In the genomic region with DNA sequence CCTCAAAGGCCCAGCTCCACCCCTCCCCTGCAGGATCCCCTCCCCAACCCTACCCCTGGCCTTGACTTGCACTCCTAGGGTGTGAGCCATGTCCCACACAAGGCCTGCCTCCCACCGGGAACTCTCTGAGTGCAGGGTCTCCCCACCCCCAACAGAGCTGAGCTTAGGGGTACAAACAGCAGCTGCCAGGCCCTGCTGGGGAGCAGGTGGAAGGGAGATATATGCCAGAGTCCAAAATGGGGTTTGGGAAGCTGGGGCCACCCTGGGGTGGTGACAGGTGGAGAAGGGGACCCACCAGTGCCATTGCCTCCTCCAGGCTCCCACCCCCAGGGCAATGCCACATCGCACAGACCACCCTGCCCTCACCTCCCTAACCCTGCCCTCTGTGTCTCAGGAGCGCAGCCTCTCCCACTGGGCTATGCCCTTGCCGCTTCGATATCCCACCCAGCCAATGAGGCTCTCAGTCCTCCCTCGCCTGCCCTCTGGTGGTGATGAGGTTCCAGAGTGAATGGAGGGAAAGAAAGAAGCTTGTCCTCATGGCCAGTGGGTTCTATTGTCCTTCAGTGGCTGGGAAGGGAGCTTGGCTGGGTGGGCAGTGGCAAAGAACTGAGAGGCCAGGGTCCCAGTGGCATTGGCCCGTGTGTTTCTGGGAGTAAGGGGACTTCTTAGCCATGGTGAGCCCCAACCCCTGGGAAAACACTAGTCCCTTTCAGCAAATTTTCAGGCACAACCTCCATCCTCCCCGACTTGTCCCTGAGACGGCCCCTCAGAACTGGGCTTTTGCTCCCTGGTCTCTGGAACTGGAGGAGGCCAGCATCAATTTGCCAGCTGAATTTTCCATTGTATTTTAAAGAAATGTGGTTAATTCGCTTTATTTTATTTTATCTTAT, we compare ENCODE assay signal across 8 cellular contexts. TPM values are rescaled to one million over a fixed set of nuclear protein-coding genes. Genes with fewer than 3 reads are reported as not detected.
DNase-seq lines count a peak whose midpoint lies in the region; ATAC-seq lines count a peak whose summit lies in the region.

No MANE protein-coding gene starts in this region.

- DNase-seq in activated CD4-positive, alpha-beta T cell treated with anti-CD3 and anti-CD28 coated beads for 36 hours = peak; percentile 69
- DNase-seq in activated CD4-positive, alpha-beta T cell treated with anti-CD3 and anti-CD28 coated beads, Interleukin-2, amount 50 U/mL, for 4 hours = no peak
- DNase-seq in NCI-H1694 (lab: John Stamatoyannopoulos, UW) (peak; percentile 69), fibroblast of peridontal ligament (ENCODE audit: extremely low read depth) (peak; percentile 49), posterior cingulate gyrus (peak in 7 of 10 donors; percentile 30 to 91 (median 65))
- peak; percentile 51 for DNase-seq in activated CD4-positive, alpha-beta T cell treated with anti-CD3 and anti-CD28 coated beads, Interleukin-2, amount 10 ng/mL, durations not matched to agents 7 days and 5 days

- peak; percentile 35 for ATAC-seq in activated CD4-positive, alpha-beta T cell treated with anti-CD3 and anti-CD28 coated beads for 36 hours
- ATAC-seq in GM21717 (IDR thresholded peaks at IDR 0.05; ENCODE audit: unreplicated experiment) (no peak), GM21423 (IDR thresholded peaks at IDR 0.05; ENCODE audit: unreplicated experiment) (no peak)

- no peak overlapping the region for H3K27ac Mint-ChIP-seq in activated CD4-positive, alpha-beta T cell treated with anti-CD3 and anti-CD28 coated beads for 36 hours
- peak overlapping the region; percentile 78 for H3K27ac Mint-ChIP-seq in activated CD4-positive, alpha-beta T cell treated with anti-CD3 and anti-CD28 coated beads, Interleukin-2, amount 10 ng/mL, durations not matched to agents 7 days and 5 days

- POLR2A ChIA-PET in activated CD4-positive, alpha-beta T cell treated with anti-CD3 and anti-CD28 coated beads for 36 hours (lab: Charles Lee) = interaction anchor here (0.7 kb wide), 1 partner anchor 1921 kb away, joined by 3 read pairs; no protein-coding TSS in a partner anchor
- POLR2A ChIA-PET in activated CD4-positive, alpha-beta T cell treated with anti-CD3 and anti-CD28 coated beads, Interleukin-2, amount 10 ng/mL, durations not matched to agents 7 days and 5 days (lab: Charles Lee) = no interaction called here

- H3K9me3 Mint-ChIP-seq in activated CD4-positive, alpha-beta T cell treated with anti-CD3 and anti-CD28 coated beads for 36 hours (ENCODE audit: low read depth) = no peaks in the 10 kb centered on the region
- H3K9me3 Mint-ChIP-seq in activated CD4-positive, alpha-beta T cell treated with anti-CD3 and anti-CD28 coated beads, Interleukin-2, amount 10 ng/mL, durations not matched to agents 7 days and 5 days = no peaks in the 10 kb centered on the region

- intact Hi-C loops in activated CD4-positive, alpha-beta T cell treated with anti-CD3 and anti-CD28 coated beads for 36 hours (cut with DNase I, micrococcal nuclease) = no loop called here
- intact Hi-C loops in posterior cingulate gyrus (cut with DNase I) = loop anchor here (1.0 to 10.0 kb wide), 2 partner anchors 193 to 266 kb away; no protein-coding TSS in a partner anchor

- H3K4me3 Mint-ChIP-seq in activated CD4-positive, alpha-beta T cell treated with anti-CD3 and anti-CD28 coated beads for 36 hours = no peak overlapping the region
- H3K4me3 Mint-ChIP-seq in activated CD4-positive, alpha-beta T cell treated with anti-CD3 and anti-CD28 coated beads, Interleukin-2, amount 10 ng/mL, durations not matched to agents 7 days and 5 days = no peak overlapping the region

- H3K27me3 Mint-ChIP-seq in activated CD4-positive, alpha-beta T cell treated with anti-CD3 and anti-CD28 coated beads for 36 hours = no peaks in the 10 kb centered on the region
- H3K27me3 Mint-ChIP-seq in activated CD4-positive, alpha-beta T cell treated with anti-CD3 and anti-CD28 coated beads, Interleukin-2, amount 10 ng/mL, durations not matched to agents 7 days and 5 days = peaks cover 8% of the 10 kb centered on the region

- CTCF ChIA-PET in activated CD4-positive, alpha-beta T cell treated with anti-CD3 and anti-CD28 coated beads for 36 hours (lab: Charles Lee) = interaction anchor here (0.6 to 2.7 kb wide), 16 partner anchors 9 to 348 kb away, joined by 3 to 12 read pairs (median 3); no protein-coding TSS in a partner anchor
- CTCF ChIA-PET in activated CD4-positive, alpha-beta T cell treated with anti-CD3 and anti-CD28 coated beads, Interleukin-2, amount 10 ng/mL, durations not matched to agents 7 days and 5 days (lab: Charles Lee) = interaction anchor here (0.6 to 1.4 kb wide), 5 partner anchors 11 to 425 kb away, joined by 3 to 5 read pairs (median 4); no protein-coding TSS in a partner anchor

- H3K36me3 Mint-ChIP-seq in activated CD4-positive, alpha-beta T cell treated with anti-CD3 and anti-CD28 coated beads for 36 hours (ENCODE audit: low read depth) = no peaks in the 10 kb centered on the region
- H3K36me3 Mint-ChIP-seq in activated CD4-positive, alpha-beta T cell treated with anti-CD3 and anti-CD28 coated beads, Interleukin-2, amount 10 ng/mL, durations not matched to agents 7 days and 5 days (ENCODE audit: low read depth) = no peaks in the 10 kb centered on the region

- peaks cover 6% of the 10 kb centered on the region for H3K4me1 Mint-ChIP-seq in activated CD4-positive, alpha-beta T cell treated with anti-CD3 and anti-CD28 coated beads for 36 hours
- H3K4me1 Mint-ChIP-seq in activated CD4-positive, alpha-beta T cell treated with anti-CD3 and anti-CD28 coated beads, Interleukin-2, amount 10 ng/mL, durations not matched to agents 7 days and 5 days = peaks cover 27% of the 10 kb centered on the region

RNA-seq across cellular contexts. Expression of a gene that starts 46.8 kb away (rescaled TPM):
- not detected for total RNA-seq in activated CD4-positive, alpha-beta T cell treated with anti-CD3 and anti-CD28 coated beads for 36 hours
- total RNA-seq in activated CD4-positive, alpha-beta T cell treated with anti-CD3 and anti-CD28 coated beads, Interleukin-2, amount 10 ng/mL, durations not matched to agents 7 days and 5 days = not detected

Comparison
In these comparisons a context has a peak if more than half of its experiments do, and no peak if none do; other contexts are left out.
1. DNase-seq: peak in activated CD4-positive, alpha-beta T cell treated with anti-CD3 and anti-CD28 coated beads for 36 hours (single experiment), NCI-H1694 (single experiment), activated CD4-positive, alpha-beta T cell treated with anti-CD3 and anti-CD28 coated beads, Interleukin-2, amount 10 ng/mL, durations not matched to agents 7 days and 5 days (single experiment), fibroblast of peridontal ligament (single experiment) and posterior cingulate gyrus (7 of 10); none in activated CD4-positive, alpha-beta T cell treated with anti-CD3 and anti-CD28 coated beads, Interleukin-2, amount 50 U/mL, for 4 hours (0 of 2).